Comparison of ENCODE assay signal across 24 cellular contexts in the genomic region with DNA sequence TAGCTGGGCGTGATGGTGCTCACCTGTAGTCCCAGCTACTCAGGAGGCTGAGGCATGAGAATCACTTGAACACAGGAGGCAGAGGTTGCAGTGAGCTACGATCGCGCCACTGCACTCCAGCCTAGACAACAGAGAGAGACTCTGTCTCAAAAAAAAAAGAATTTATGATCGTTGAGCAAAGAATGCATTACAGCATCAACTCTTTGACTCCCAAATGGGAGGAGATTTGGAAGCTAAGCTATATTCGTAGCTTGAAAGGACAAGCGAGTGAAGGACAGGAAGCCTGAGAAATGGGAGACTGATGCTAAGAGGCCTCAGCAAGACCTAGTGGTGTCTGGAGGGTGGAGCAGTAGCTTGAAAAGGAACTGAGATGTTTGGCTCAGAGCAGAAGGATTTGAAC. TPM values are rescaled to one million over a fixed set of nuclear protein-coding genes. Genes with fewer than 3 reads are reported as not detected.
A peak's percentile ranks its signal among the peaks of the same experiment; 100 is the strongest.
DNase-seq lines count a peak whose midpoint lies in the region; ATAC-seq, FAIRE-seq and TF ChIP-seq lines count a peak whose summit lies in the region.
"Had no signal": no experiment of that assay in that cellular context is flagged by ENCODE, and none has a peak within 500 bp of the region (broad histone marks: within the 10 kb centered on the region; RNA-seq: fewer than 3 reads in every experiment).

No MANE protein-coding gene starts in this region.

- no peak overlapping the region for H2AFZ ChIP-seq in Karpas-422 (ENCODE audit: low read length)

- WGBS in esophagus squamous epithelium, 2 donors = 71 to 79% methylated on average over 7 of the region's 7 CpGs
- 74% methylated on average over 7 of the region's 7 CpGs for WGBS in suprapubic skin
- WGBS in tibial nerve, 2 donors = 47 to 57% methylated on average over 7 of the region's 7 CpGs

- H3K27me3 ChIP-seq in Karpas-422 (ENCODE audit: low read length) (no peaks in the 10 kb centered on the region), esophagus squamous epithelium (no peaks in the 10 kb centered on the region), lower lobe of right lung (ENCODE audit: low read depth) (no peaks in the 10 kb centered on the region), suprapubic skin (no peaks in the 10 kb centered on the region), tibial nerve (no peaks in the 10 kb centered on the region)

- H3K79me2 ChIP-seq in Karpas-422 (ENCODE audit: low read length) = no peaks in the 10 kb centered on the region

- peak; percentile 15 for DNase-seq in Karpas-422
- no peak for DNase-seq in esophagus squamous epithelium (lab: John Stamatoyannopoulos, UW)
- DNase-seq in lower lobe of right lung = no peak
- DNase-seq in suprapubic skin (ENCODE audit: low spot score in 2 of 2) = no peak
- no peak for DNase-seq in C1 segment of cervical spinal cord (lab: John Stamatoyannopoulos, UW)
- no peak for DNase-seq in frontal cortex (ENCODE audit: low spot score in 2 of 2)
- DNase-seq in tibial nerve (ENCODE audit: low spot score in 2 of 2) = no peak
- DNase-seq: Caco-2; central memory CD4-positive, alpha-beta T cell; endodermal cell; foreskin fibroblast; H7; Kasumi-1; naive thymus-derived CD4-positive, alpha-beta T cell; NCI-H146; NCI-H345; stimulated activated CD4-positive, alpha-beta T cell treated with anti-CD3 and anti-CD28 coated beads, Interleukin-15, amount 100 ng/mL, for 24 hours; stimulated activated naive CD8-positive, alpha-beta T cell treated with anti-CD3 and anti-CD28 coated beads, Interleukin-15, Interleukin-2, amounts not matched to agents 100 U/mL and 50 U/mL, for 24 hours; WERI-Rb-1 had no signal

- no peak overlapping the region for H3K9ac ChIP-seq in Karpas-422 (ENCODE audit: low read length)

- H3K4me1 ChIP-seq in Karpas-422 (ENCODE audit: low read length) = no peaks in the 10 kb centered on the region
- H3K4me1 ChIP-seq in esophagus squamous epithelium = peaks cover 5 to 55% (median 25%) of the 10 kb centered on the region in 3 donors
- peaks cover 47% of the 10 kb centered on the region for H3K4me1 ChIP-seq in lower lobe of right lung
- peaks cover 27% of the 10 kb centered on the region for H3K4me1 ChIP-seq in suprapubic skin
- peaks cover 0 to 28% (median 13%) of the 10 kb centered on the region in 4 donors for H3K4me1 ChIP-seq in tibial nerve

- intact Hi-C loops in esophagus squamous epithelium (cut with DNase I) = no loop called here
- intact Hi-C loops in lower lobe of right lung (cut with DNase I) = no loop called here

- TF ChIP-seq EP300 in suprapubic skin (IDR thresholded peaks at IDR 0.05) (no peak), tibial nerve (IDR thresholded peaks at IDR 0.05) (no peak)

- no peak for FAIRE-seq in frontal cortex (lab: Jason Lieb, UNC)
- FAIRE-seq: GM19239 had no signal

- H3K4me3 ChIP-seq in Karpas-422 (ENCODE audit: low read length) = no peak overlapping the region
- no peak overlapping the region for H3K4me3 ChIP-seq in esophagus squamous epithelium
- no peak overlapping the region for H3K4me3 ChIP-seq in lower lobe of right lung
- H3K4me3 ChIP-seq in suprapubic skin = no peak overlapping the region
- H3K4me3 ChIP-seq in tibial nerve = no peak overlapping the region

- no peak for ATAC-seq in lower lobe of right lung
- no peak for ATAC-seq in HG03432 (IDR thresholded peaks at IDR 0.05; ENCODE audit: unreplicated experiment)
- ATAC-seq: naive thymus-derived CD4-positive, alpha-beta T cell; stimulated activated naive CD8-positive, alpha-beta T cell treated with anti-CD3 and anti-CD28 coated beads, Interleukin-15, Interleukin-2, amounts not matched to agents 100 U/mL and 50 U/mL, for 24 hours had no signal

- no peak overlapping the region for H3K27ac ChIP-seq in Karpas-422 (ENCODE audit: low read length)
- H3K27ac ChIP-seq in esophagus squamous epithelium = peak overlapping the region in 3 of 4 donors; percentile 49 to 66 (median 59)
- H3K27ac ChIP-seq in lower lobe of right lung = peak overlapping the region; percentile 65
- H3K27ac ChIP-seq in suprapubic skin = peak overlapping the region; percentile 65
- peak overlapping the region in 2 of 4 donors; percentile 7 to 24 for H3K27ac ChIP-seq in tibial nerve
- H3K27ac ChIP-seq: RWPE1, WERI-Rb-1 had no signal

- TF ChIP-seq CTCF in esophagus squamous epithelium (IDR thresholded peaks at IDR 0.05) (no peak), lower lobe of right lung (IDR thresholded peaks at IDR 0.05) (no peak), suprapubic skin (IDR thresholded peaks at IDR 0.05) (no peak), tibial nerve (IDR thresholded peaks at IDR 0.05) (no peak)

- H3K4me2 ChIP-seq in Karpas-422 (ENCODE audit: low read depth, low read length, poor library complexity, severe bottlenecking) = no peak overlapping the region

- TF ChIP-seq POLR2A in esophagus squamous epithelium (IDR thresholded peaks at IDR 0.05) = no peak
- TF ChIP-seq POLR2A in suprapubic skin (IDR thresholded peaks at IDR 0.05) = no peak
- no peak for TF ChIP-seq POLR2A in tibial nerve (IDR thresholded peaks at IDR 0.05)

- H3K9me3 ChIP-seq in Karpas-422 (ENCODE audit: low read length) = no peaks in the 10 kb centered on the region
- no peaks in the 10 kb centered on the region for H3K9me3 ChIP-seq in esophagus squamous epithelium
- no peaks in the 10 kb centered on the region for H3K9me3 ChIP-seq in lower lobe of right lung
- H3K9me3 ChIP-seq in suprapubic skin = no peaks in the 10 kb centered on the region
- H3K9me3 ChIP-seq in tibial nerve = no peaks in the 10 kb centered on the region
- H3K9me3 ChIP-seq: Caco-2 had no signal

- H4K20me1 ChIP-seq in Karpas-422 (ENCODE audit: insufficient read depth, low read depth, low read length) = no peaks in the 10 kb centered on the region

- H3K36me3 ChIP-seq in Karpas-422 (ENCODE audit: insufficient read depth, low read length) = no peaks in the 10 kb centered on the region
- H3K36me3 ChIP-seq in esophagus squamous epithelium = peaks cover 0 to 5% (median 0%) of the 10 kb centered on the region in 3 donors
- peaks cover 5% of the 10 kb centered on the region for H3K36me3 ChIP-seq in lower lobe of right lung
- no peaks in the 10 kb centered on the region for H3K36me3 ChIP-seq in suprapubic skin
- H3K36me3 ChIP-seq in tibial nerve = peaks cover 0 to 12% (median 0%) of the 10 kb centered on the region in 3 donors
- H3K36me3 ChIP-seq: WERI-Rb-1 had no signal

- H3K9me2 ChIP-seq in Karpas-422 (replicated peaks; ENCODE audit: insufficient read depth, low read length) = no peaks in the 10 kb centered on the region

RNA-seq across cellular contexts. Expression of a gene that starts 10.3 kb away (rescaled TPM):
- not detected in 2 replicates for total RNA-seq in Karpas-422 (2014; rRNA removed; shearing (Covaris generic); ENCODE audit: low replicate concordance)
- total RNA-seq in esophagus squamous epithelium (under 1 TPM in 1 of 4 donors, not detected in 3; 0.13 TPM), lower lobe of right lung (0.18 TPM), suprapubic skin (not detected), frontal cortex (not detected), tibial nerve (not detected)
- total RNA-seq: Caco-2, lower leg skin, progenitor cell of endocrine pancreas had no signal

RNA-seq across cellular contexts. Expression of a gene that starts 22.4 kb away (rescaled TPM):
- 0.51 and 0.75 TPM in 2 replicates for total RNA-seq in Karpas-422 (2014; rRNA removed; shearing (Covaris generic); ENCODE audit: low replicate concordance)
- total RNA-seq in esophagus squamous epithelium (10 to 100 TPM in 1 of 4 donors, 1 to 10 TPM in 2, under 1 TPM in 1; 0.61 to 13.4 (median 6.0) TPM), lower lobe of right lung (108 TPM), suprapubic skin (1 to 10 TPM; 3.2 to 8.8 (median 5.6) TPM), frontal cortex (8.6 TPM), tibial nerve (10 to 100 TPM; 18.1 to 26.4 (median 25.6) TPM)

RNA-seq across cellular contexts. Expression of a gene that starts 31.8 kb away (rescaled TPM):
- 147 and 172 TPM in 2 replicates for total RNA-seq in Karpas-422 (2014; rRNA removed; shearing (Covaris generic); ENCODE audit: low replicate concordance)
- 100 to 1,000 TPM; 165 to 215 (median 167) TPM for total RNA-seq in esophagus squamous epithelium
- total RNA-seq in lower lobe of right lung = 177 TPM
- total RNA-seq in suprapubic skin = 100 to 1,000 TPM; 128 to 148 (median 130) TPM
- 152 TPM for total RNA-seq in frontal cortex
- 100 to 1,000 TPM; 165 to 247 (median 223) TPM for total RNA-seq in tibial nerve
